ENCODE assay signal across 1 cellular context in genomic region chr3:38150780-38151528, GRCh38.
TF ChIP-seq lines count a peak whose summit lies in the region.

No MANE protein-coding gene starts in this region.

TF ChIP-seq in WTC11, 78 proteins besides CTCF, POLR2A, EP300 and RAD21 (continued from another document):
- TF ChIP-seq CDX4 (CRISPR knock-in tag; IDR thresholded peaks at IDR 0.05; ENCODE audit: borderline replicate concordance) (no peak), HMGA2 (CRISPR knock-in tag; IDR thresholded peaks at IDR 0.05) (no peak), PREB (CRISPR knock-in tag; IDR thresholded peaks at IDR 0.05; ENCODE audit: borderline replicate concordance) (no peak), GRHL2 (CRISPR knock-in tag; IDR thresholded peaks at IDR 0.05; ENCODE audit: insufficient replicate concordance, severe bottlenecking) (no peak), USF2 (CRISPR knock-in tag; IDR thresholded peaks at IDR 0.05) (peak; percentile 63)
- TF ChIP-seq, protein P1, sequence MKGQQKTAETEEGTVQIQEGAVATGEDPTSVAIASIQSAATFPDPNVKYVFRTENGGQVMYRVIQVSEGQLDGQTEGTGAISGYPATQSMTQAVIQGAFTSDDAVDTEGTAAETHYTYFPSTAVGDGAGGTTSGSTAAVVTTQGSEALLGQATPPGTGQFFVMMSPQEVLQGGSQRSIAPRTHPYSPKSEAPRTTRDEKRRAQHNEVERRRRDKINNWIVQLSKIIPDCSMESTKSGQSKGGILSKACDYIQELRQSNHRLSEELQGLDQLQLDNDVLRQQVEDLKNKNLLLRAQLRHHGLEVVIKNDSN (CRISPR knock-in tag; IDR thresholded peaks at IDR 0.05) = 0 out of 2 replicates have a peak, but pooled peaks have one; percentile 14
- TF ChIP-seq, protein P2, sequence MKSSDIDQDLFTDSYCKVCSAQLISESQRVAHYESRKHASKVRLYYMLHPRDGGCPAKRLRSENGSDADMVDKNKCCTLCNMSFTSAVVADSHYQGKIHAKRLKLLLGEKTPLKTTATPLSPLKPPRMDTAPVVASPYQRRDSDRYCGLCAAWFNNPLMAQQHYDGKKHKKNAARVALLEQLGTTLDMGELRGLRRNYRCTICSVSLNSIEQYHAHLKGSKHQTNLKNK (CRISPR knock-in tag; IDR thresholded peaks at IDR 0.05) = no peak
